In genomic region chr2:10014418-10015190, GRCh38 we compare ENCODE assay signal across 28 cellular contexts. TPM values are rescaled to one million over a fixed set of nuclear protein-coding genes. Genes with fewer than 3 reads are reported as not detected.
DNase-seq lines count a peak whose midpoint lies in the region; ATAC-seq and TF ChIP-seq lines count a peak whose summit lies in the region.
"Had no signal": no experiment of that assay in that cellular context is flagged by ENCODE, and none has a peak within 500 bp of the region (broad histone marks: within the 10 kb centered on the region; RNA-seq: fewer than 3 reads in every experiment).

No MANE protein-coding gene starts in this region.

- no peaks in the 10 kb centered on the region for H4K20me1 ChIP-seq in Karpas-422 (ENCODE audit: insufficient read depth, low read depth, low read length)
- H4K20me1 ChIP-seq: BLaER1 had no signal

- no peak overlapping the region for H3K4me3 ChIP-seq in HEK293 (ENCODE audit: low read depth, low read length)
- H3K4me3 ChIP-seq in Karpas-422 (ENCODE audit: low read length), result no peak overlapping the region
- H3K4me3 ChIP-seq: BLaER1, body of pancreas, psoas muscle, thyroid gland, vagina had no signal

- POLR2A ChIA-PET in HEK293 (lab: Yijun Ruan, JAX) (no interaction called here), RWPE1 (lab: Yijun Ruan, JAX; ENCODE audit: low non-redundant PET) (no interaction called here)

- no peaks in the 10 kb centered on the region for H3K9me2 ChIP-seq in Karpas-422 (replicated peaks; ENCODE audit: insufficient read depth, low read length)

- H3K9ac ChIP-seq in Karpas-422 (ENCODE audit: low read length), result no peak overlapping the region
- H3K9ac ChIP-seq: BLaER1 had no signal

- H2AFZ ChIP-seq in Karpas-422 (ENCODE audit: low read length), result no peak overlapping the region

- no peaks in the 10 kb centered on the region for H3K27me3 ChIP-seq in Karpas-422 (ENCODE audit: low read length)
- H3K27me3 ChIP-seq: BLaER1, body of pancreas, thyroid gland, vagina had no signal

- H3K4me2 ChIP-seq in Karpas-422 (ENCODE audit: low read depth, low read length, poor library complexity, severe bottlenecking), result no peak overlapping the region
- H3K4me2 ChIP-seq: BLaER1 had no signal

- H3K79me2 ChIP-seq in Karpas-422 (ENCODE audit: low read length), result no peaks in the 10 kb centered on the region

- ATAC-seq in esophagus mucosa, result peak; percentile 84
- no peak for ATAC-seq in HG03095 (IDR thresholded peaks at IDR 0.05; ENCODE audit: unreplicated experiment)
- ATAC-seq: body of pancreas; naive thymus-derived CD4-positive, alpha-beta T cell; psoas muscle; sciatic nerve had no signal

- H3K36me3 ChIP-seq in HEK293 (ENCODE audit: control insufficient read depth in 2 of 2, insufficient read depth in 1 of 2, low read length in 2 of 2) (no peaks in the 10 kb centered on the region), Karpas-422 (ENCODE audit: insufficient read depth, low read length) (no peaks in the 10 kb centered on the region)
- H3K36me3 ChIP-seq: BLaER1, thyroid gland, vagina had no signal

- H3K27ac ChIP-seq in HEK293 (ENCODE audit: extremely low read depth, low read depth, low read length), result no peak overlapping the region
- no peak overlapping the region for H3K27ac ChIP-seq in RWPE1
- no peak overlapping the region for H3K27ac ChIP-seq in Karpas-422 (ENCODE audit: low read length)
- H3K27ac ChIP-seq: BLaER1, body of pancreas, psoas muscle, thyroid gland, vagina had no signal

- H3K4me1 ChIP-seq in HEK293 (ENCODE audit: control insufficient read depth, insufficient read depth, low read length) (no peaks in the 10 kb centered on the region), Karpas-422 (ENCODE audit: low read length) (no peaks in the 10 kb centered on the region)

- H3K9me3 ChIP-seq in HEK293 (ENCODE audit: control insufficient read depth, insufficient read depth, low read depth, low read length) (no peaks in the 10 kb centered on the region), Karpas-422 (ENCODE audit: low read length) (peaks cover 6% of the 10 kb centered on the region; the same call in 1 of the 2 replicates)
- H3K9me3 ChIP-seq: body of pancreas, thyroid gland, vagina had no signal

- intact Hi-C loops in posterior vena cava (cut with DNase I), result no loop called here

- TF ChIP-seq CTCF in HEK293 (tag by site-specific recombination; IDR thresholded peaks at IDR 0.05) (no peak), RWPE1 (conservative IDR thresholded peaks at IDR 0.05; ENCODE audit: low read depth) (no peak)

- DNase-seq in RWPE1 (ENCODE audit: low spot score) (peak; percentile 24), posterior vena cava (ENCODE audit: low spot score) (peak; percentile 73), NCI-H2081 (lab: John Stamatoyannopoulos, UW) (no peak), Karpas-422 (no peak)
- DNase-seq: activated CD4-positive, alpha-beta memory T cell treated with anti-CD3 and anti-CD28 coated beads, Interleukin-2, amount 10 ng/mL, durations not matched to agents 7 days and 5 days; activated CD8-positive, alpha-beta memory T cell treated with anti-CD3 and anti-CD28 coated beads, Interleukin-2, amount 50 U/mL, for 4 hours; activated naive CD4-positive, alpha-beta T cell treated with Interleukin-2 at 50 U/mL for 16 hours; DMS153; HFFc6; KBM-7; midbrain; MM.1S; naive thymus-derived CD4-positive, alpha-beta T cell; NCI-H1105 treated with DMSO at 0.1 percent for 48 hours; NCI-H2081 treated with DMSO at 0.1 percent for 48 hours; NCI-H226; NCI-H69; psoas muscle; SHP77; stimulated activated CD4-positive, alpha-beta T cell treated with anti-CD3 and anti-CD28 coated beads, Interleukin-4, amount 100 ng/mL, for 1 hour; thyroid gland had no signal

- CTCF ChIA-PET in HEK293 (lab: Yijun Ruan, JAX) (no interaction called here), RWPE1 (lab: Yijun Ruan, JAX) (no interaction called here)

TF ChIP-seq in HEK293, 187 proteins besides CTCF, POLR2A, EP300 and RAD21:
- TF ChIP-seq ZNF169 (tag by site-specific recombination; IDR thresholded peaks at IDR 0.05) (no peak), ZNF596 (tag by site-specific recombination; IDR thresholded peaks at IDR 0.05) (no peak), ZNF16 (tag by site-specific recombination; IDR thresholded peaks at IDR 0.05; ENCODE audit: low read depth) (no peak), KLF8 (tag by site-specific recombination; IDR thresholded peaks at IDR 0.05) (peak; percentile 46; the same call in 1 of the 2 replicates), BCL11B (tag by site-specific recombination; IDR thresholded peaks at IDR 0.05; ENCODE audit: low read depth) (no peak), KLF17 (tag by site-specific recombination; IDR thresholded peaks at IDR 0.05) (peak; percentile 100), ZIC2 (tag by site-specific recombination; IDR thresholded peaks at IDR 0.05) (no peak), ZNF148 (tag by site-specific recombination; IDR thresholded peaks at IDR 0.05; ENCODE audit: borderline replicate concordance) (no peak), ZBTB17 (tag by site-specific recombination; IDR thresholded peaks at IDR 0.05) (no peak), HOXD13 (CRISPR knock-in tag; IDR thresholded peaks at IDR 0.05; ENCODE audit: borderline replicate concordance) (no peak), IKZF3 (tag by site-specific recombination; IDR thresholded peaks at IDR 0.05) (no peak), KLF1 (tag by site-specific recombination; IDR thresholded peaks at IDR 0.05) (peak; percentile 36; the same call in 1 of the 2 replicates), ZEB2 (tag by site-specific recombination; IDR thresholded peaks at IDR 0.05) (peak; percentile 62; the same call in 1 of the 2 replicates), ZNF274 (IDR thresholded peaks at IDR 0.05; ENCODE audit: low read length) (no peak), ZNF274 (tag by site-specific recombination; IDR thresholded peaks at IDR 0.05; ENCODE audit: borderline replicate concordance) (no peak), ZNF10 (tag by site-specific recombination; IDR thresholded peaks at IDR 0.05) (no peak), ZNF23 (tag by site-specific recombination; IDR thresholded peaks at IDR 0.05; ENCODE audit: borderline replicate concordance) (no peak), OVOL3 (tag by site-specific recombination; IDR thresholded peaks at IDR 0.05) (no peak), ZNF747 (tag by site-specific recombination; IDR thresholded peaks at IDR 0.05) (no peak), ZBTB6 (tag by site-specific recombination; IDR thresholded peaks at IDR 0.05) (no peak), MEIS1 (CRISPR knock-in tag; IDR thresholded peaks at IDR 0.05; ENCODE audit: borderline replicate concordance) (no peak)

RNA-seq across cellular contexts. Expression of gene KLF11, which starts 28.7 kb away (rescaled TPM):
- 6.1 TPM for total RNA-seq in esophagus mucosa
- total RNA-seq in posterior vena cava, result 10 to 100 TPM; 25.0 to 55.4 TPM
- not detected in 2 replicates for total RNA-seq in Karpas-422 (2014; rRNA removed; shearing (Covaris generic); ENCODE audit: low replicate concordance)

Comparison
In these comparisons a context has a peak if more than half of its experiments do, and no peak if none do; other contexts are left out.
1. DNase-seq: peak in RWPE1 (single experiment) and posterior vena cava (single experiment); none in NCI-H2081 (0 of 2) and Karpas-422 (single experiment).